In genomic region chr1:243727503-243728191, GRCh38 we compare ENCODE assay signal across 10 cellular contexts.
DNase-seq lines count a peak whose midpoint lies in the region; ATAC-seq lines count a peak whose summit lies in the region.
"Had no signal": no experiment of that assay in that cellular context is flagged by ENCODE, and none has a peak within 500 bp of the region (broad histone marks: within the 10 kb centered on the region; RNA-seq: fewer than 3 reads in every experiment).

No MANE protein-coding gene starts in this region.

- no peak for DNase-seq in naive thymus-derived CD4-positive, alpha-beta T cell
- DNase-seq in NCI-H446 treated with DMSO at 0.1 percent for 48 hours (lab: John Stamatoyannopoulos, UW): no peak
- DNase-seq in NCI-H774 (lab: John Stamatoyannopoulos, UW): no peak
- no peak for DNase-seq in activated CD4-positive, alpha-beta T cell treated with anti-CD3 and anti-CD28 coated beads, Interleukin-2, amount 50 U/mL, for 1 hour
- DNase-seq in activated CD4-positive, alpha-beta T cell treated with anti-CD3 and anti-CD28 coated beads for 48 hours: no peak
- DNase-seq: activated naive CD8-positive, alpha-beta T cell treated with anti-CD3 and anti-CD28 coated beads, Interleukin-2, amount 50 U/mL, for 24 hours had no signal

- no peak overlapping the region for H3K4me3 ChIP-seq in naive thymus-derived CD4-positive, alpha-beta T cell (ENCODE audit: low read length)

- peaks cover 54 to 60% (median 59%) of the 10 kb centered on the region in 3 donors for H3K4me1 Mint-ChIP-seq in IgD-negative memory B cell
- H3K4me1 Mint-ChIP-seq in naive thymus-derived CD4-positive, alpha-beta T cell: peaks cover 3 to 75% (median 61%) of the 10 kb centered on the region in 7 donors

- H3K9me3 Mint-ChIP-seq in IgD-negative memory B cell: no peaks in the 10 kb centered on the region
- peaks cover 0 to 6% (median 0%) of the 10 kb centered on the region in 11 donors for H3K9me3 Mint-ChIP-seq in naive thymus-derived CD4-positive, alpha-beta T cell

- POLR2A ChIA-PET in naive thymus-derived CD4-positive, alpha-beta T cell (lab: Charles Lee): no interaction called here

- no peaks in the 10 kb centered on the region for H3K9me3 ChIP-seq in naive thymus-derived CD4-positive, alpha-beta T cell (ENCODE audit: control insufficient read depth in 2 of 3, low read length in 3 of 3)

- no peaks in the 10 kb centered on the region for H3K27me3 Mint-ChIP-seq in IgD-negative memory B cell
- H3K27me3 Mint-ChIP-seq in naive thymus-derived CD4-positive, alpha-beta T cell: no peaks in the 10 kb centered on the region
- H3K27me3 Mint-ChIP-seq: activated naive CD8-positive, alpha-beta T cell treated with anti-CD3 and anti-CD28 coated beads, Interleukin-2, amount 50 U/mL, for 24 hours had no signal

- H3K27ac ChIP-seq in naive thymus-derived CD4-positive, alpha-beta T cell (ENCODE audit: low read depth, low read length): no peak overlapping the region
- H3K27ac ChIP-seq: KMS-11 had no signal

- no peaks in the 10 kb centered on the region for H3K36me3 ChIP-seq in naive thymus-derived CD4-positive, alpha-beta T cell (ENCODE audit: control insufficient read depth in 2 of 3, insufficient read depth in 3 of 3, low read length in 3 of 3)

- peak; percentile 85 for ATAC-seq in GM18870 (IDR thresholded peaks at IDR 0.05; ENCODE audit: unreplicated experiment)
- ATAC-seq in HG02678 (IDR thresholded peaks at IDR 0.05; ENCODE audit: unreplicated experiment): peak; percentile 78
- peak; percentile 61 for ATAC-seq in naive thymus-derived CD4-positive, alpha-beta T cell
- ATAC-seq: activated naive CD8-positive, alpha-beta T cell treated with anti-CD3 and anti-CD28 coated beads, Interleukin-2, amount 50 U/mL, for 24 hours had no signal

- CTCF ChIA-PET in naive thymus-derived CD4-positive, alpha-beta T cell (lab: Charles Lee): interaction anchor here (1.3 kb wide), 1 partner anchor 9 kb away, joined by 4 read pairs; no protein-coding TSS in a partner anchor

- H3K4me3 Mint-ChIP-seq in IgD-negative memory B cell: peak overlapping the region; percentile 9 to 74 (median 53)
- H3K4me3 Mint-ChIP-seq in naive thymus-derived CD4-positive, alpha-beta T cell: no peak overlapping the region
- H3K4me3 Mint-ChIP-seq: activated naive CD8-positive, alpha-beta T cell treated with anti-CD3 and anti-CD28 coated beads, Interleukin-2, amount 50 U/mL, for 24 hours had no signal

- H3K27ac Mint-ChIP-seq in IgD-negative memory B cell: peak overlapping the region; percentile 65 to 96 (median 95)
- H3K27ac Mint-ChIP-seq in naive thymus-derived CD4-positive, alpha-beta T cell: peak overlapping the region in 1 of 9 donors; percentile 69
- H3K27ac Mint-ChIP-seq: activated naive CD8-positive, alpha-beta T cell treated with anti-CD3 and anti-CD28 coated beads, Interleukin-2, amount 50 U/mL, for 24 hours had no signal

- intact Hi-C loops in naive thymus-derived CD4-positive, alpha-beta T cell (cut with micrococcal nuclease): loop anchor here in 1 of 2 donors (2.0 kb wide), 1 partner anchor 13 kb away; no protein-coding TSS in a partner anchor

- peaks cover 4% of the 10 kb centered on the region for H3K36me3 Mint-ChIP-seq in IgD-negative memory B cell
- peaks cover 0 to 39% (median 24%) of the 10 kb centered on the region in 5 donors for H3K36me3 Mint-ChIP-seq in naive thymus-derived CD4-positive, alpha-beta T cell

- H3K4me1 ChIP-seq in naive thymus-derived CD4-positive, alpha-beta T cell (ENCODE audit: control insufficient read depth in 2 of 2, insufficient read depth in 2 of 2, low read length in 2 of 2): no peaks in the 10 kb centered on the region

- H3K27me3 ChIP-seq in naive thymus-derived CD4-positive, alpha-beta T cell (ENCODE audit: control insufficient read depth in 2 of 2, insufficient read depth in 2 of 2, low read length in 2 of 2): no peaks in the 10 kb centered on the region

Comparison
In these comparisons a context has a peak if more than half of its experiments do, and no peak if none do; other contexts are left out.
1. H3K4me3 Mint-ChIP-seq: peak in IgD-negative memory B cell (4 of 4); none in naive thymus-derived CD4-positive, alpha-beta T cell (0 of 10).
2. Peak in every context shown above with its lines, with median percentiles within 50 percentile points of each other: ATAC-seq.